ENCODE assay signal across 11 cellular contexts in the genomic region with DNA sequence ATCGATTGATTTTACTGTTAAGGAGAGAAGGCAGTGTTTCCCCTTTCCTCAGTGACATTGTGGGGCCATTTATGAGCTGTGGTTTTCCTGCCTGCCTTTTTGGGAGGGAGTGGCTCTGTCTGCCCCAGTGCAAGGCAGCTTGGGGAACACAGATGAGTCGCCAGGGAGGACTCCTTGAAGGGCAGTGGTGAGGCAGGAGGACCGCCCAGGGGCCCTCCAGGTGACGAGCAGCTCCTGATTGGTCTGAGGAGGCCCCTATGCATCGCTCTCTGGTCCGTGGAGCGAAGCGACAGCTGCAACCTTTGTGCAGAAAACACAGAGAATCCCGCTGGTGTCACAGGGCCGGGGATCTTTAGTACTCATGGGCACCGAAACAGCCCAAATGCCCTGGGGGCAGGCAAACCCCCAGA.
A peak's percentile ranks its signal among the peaks of the same experiment; 100 is the strongest.
DNase-seq lines count a peak whose midpoint lies in the region; ATAC-seq and TF ChIP-seq lines count a peak whose summit lies in the region.
"Had no signal": no experiment of that assay in that cellular context is flagged by ENCODE, and none has a peak within 500 bp of the region (broad histone marks: within the 10 kb centered on the region; RNA-seq: fewer than 3 reads in every experiment).

No MANE protein-coding gene starts in this region.

- ATAC-seq in HG03571 (IDR thresholded peaks at IDR 0.05; ENCODE audit: unreplicated experiment) (no peak), GM19035 (IDR thresholded peaks at IDR 0.05; ENCODE audit: unreplicated experiment) (no peak)
- ATAC-seq: activated naive CD4-positive, alpha-beta T cell treated with anti-CD3 and anti-CD28 coated beads, Interleukin-2, amount 50 U/mL, for 72 hours had no signal

- DNase-seq in EH (ENCODE audit: low read depth) (peak; percentile 57), GM20000 (ENCODE audit: low spot score) (peak; percentile 57), NOMO-1 (lab: John Stamatoyannopoulos, UW; ENCODE audit: unreplicated experiment in 2 of 2) (peak; percentile 78 to 83), islet precursor cell (peak; percentile 67), NCI-H1105 treated with DMSO at 0.1 percent for 48 hours (lab: John Stamatoyannopoulos, UW) (no peak), iPS-NIHi11 (ENCODE audit: low spot score) (no peak)
- DNase-seq: effector CD4-positive, alpha-beta T cell; NCI-H2107 had no signal

- TF ChIP-seq CTCF in GM20000 (IDR thresholded peaks at IDR 0.05; ENCODE audit: extremely low read depth, missing control alignments) = no peak

Comparison
In these comparisons a context has a peak if more than half of its experiments do, and no peak if none do; other contexts are left out.
1. DNase-seq: peak in EH (single experiment), GM20000 (single experiment), NOMO-1 (2 of 2) and islet precursor cell (single experiment); none in NCI-H1105 treated with DMSO at 0.1 percent for 48 hours (single experiment) and iPS-NIHi11 (single experiment).